8 cellular contexts compared by ENCODE assay signal in genomic region chr16:85610059-85610445, GRCh38. TPM values are rescaled to one million over a fixed set of nuclear protein-coding genes. Genes with fewer than 3 reads are reported as not detected.
DNase-seq lines count a peak whose midpoint lies in the region; ATAC-seq and TF ChIP-seq lines count a peak whose summit lies in the region.

No MANE protein-coding gene starts in this region.

- peaks cover 23% of the 10 kb centered on the region for H3K27me3 Mint-ChIP-seq in glutamatergic neuron (ENCODE audit: unreplicated experiment)
- H3K27me3 Mint-ChIP-seq in stimulated activated naive B cell treated with anti-CD40 and anti-IgM and Interleukin-4, amounts not matched to agents 10 μg/mL and 1 μg/mL and 100 μg/mL, for 72 hours, result no peaks in the 10 kb centered on the region

- no peak for ATAC-seq in stimulated activated naive B cell treated with anti-CD40 and anti-IgM and Interleukin-4, amounts not matched to agents 10 μg/mL and 1 μg/mL and 100 μg/mL, for 72 hours (replicated peaks)
- ATAC-seq in GM18867 (IDR thresholded peaks at IDR 0.05; ENCODE audit: unreplicated experiment) (no peak), HG03457 (IDR thresholded peaks at IDR 0.05; ENCODE audit: unreplicated experiment) (no peak)

- peak overlapping the region; percentile 27 for H3K4me3 ChIP-seq in OCI-LY3 (ENCODE audit: low read length)

- no peak overlapping the region for H3K27ac ChIP-seq in OCI-LY3 (ENCODE audit: low read length)

- peaks cover 37% of the 10 kb centered on the region for H3K4me1 Mint-ChIP-seq in glutamatergic neuron (ENCODE audit: low read depth, unreplicated experiment)
- H3K4me1 Mint-ChIP-seq in stimulated activated naive B cell treated with anti-CD40 and anti-IgM and Interleukin-4, amounts not matched to agents 10 μg/mL and 1 μg/mL and 100 μg/mL, for 72 hours, result peaks cover 41 to 69% of the 10 kb centered on the region in 2 donors

- TF ChIP-seq CTCF in OCI-LY3 (IDR thresholded peaks at IDR 0.05; ENCODE audit: low read depth, low read length) (no peak), glutamatergic neuron (IDR thresholded peaks at IDR 0.05; ENCODE audit: partially characterized antibody, unreplicated experiment) (no peak)

- H3K4me3 Mint-ChIP-seq in glutamatergic neuron (ENCODE audit: unreplicated experiment), result peak overlapping the region; percentile 71
- H3K4me3 Mint-ChIP-seq in stimulated activated naive B cell treated with anti-CD40 and anti-IgM and Interleukin-4, amounts not matched to agents 10 μg/mL and 1 μg/mL and 100 μg/mL, for 72 hours, result peak overlapping the region; percentile 53 to 67

- H3K9me3 Mint-ChIP-seq in glutamatergic neuron (ENCODE audit: unreplicated experiment), result peaks cover 38% of the 10 kb centered on the region
- no peaks in the 10 kb centered on the region for H3K9me3 Mint-ChIP-seq in stimulated activated naive B cell treated with anti-CD40 and anti-IgM and Interleukin-4, amounts not matched to agents 10 μg/mL and 1 μg/mL and 100 μg/mL, for 72 hours

- H3K79me2 ChIP-seq in OCI-LY3 (ENCODE audit: low read length), result peaks cover 18% of the 10 kb centered on the region; the same call in 1 of the 2 replicates

- no peaks in the 10 kb centered on the region for H3K36me3 Mint-ChIP-seq in glutamatergic neuron (ENCODE audit: unreplicated experiment)
- peaks cover 2 to 4% of the 10 kb centered on the region in 2 donors for H3K36me3 Mint-ChIP-seq in stimulated activated naive B cell treated with anti-CD40 and anti-IgM and Interleukin-4, amounts not matched to agents 10 μg/mL and 1 μg/mL and 100 μg/mL, for 72 hours

- peaks cover 3% of the 10 kb centered on the region for H3K36me3 ChIP-seq in OCI-LY3 (replicated peaks; ENCODE audit: low read depth, low read length)

- peaks cover 77% of the 10 kb centered on the region for H4K20me1 ChIP-seq in OCI-LY3 (ENCODE audit: insufficient read depth, low read length)

- peak; percentile 58 for DNase-seq in NCI-H748 (lab: John Stamatoyannopoulos, UW; ENCODE audit: unreplicated experiment)
- no peak for DNase-seq in NCI-H748 treated with DMSO at 0.1 percent for 48 hours (lab: John Stamatoyannopoulos, UW)
- no peak for DNase-seq in glutamatergic neuron
- no peak for DNase-seq in stimulated activated naive B cell treated with anti-CD40 and anti-IgM and Interleukin-4, amounts not matched to agents 10 μg/mL and 1 μg/mL and 100 μg/mL, for 72 hours
- DNase-seq in NCI-H128 (lab: John Stamatoyannopoulos, UW; ENCODE audit: unreplicated experiment), result no peak

- peak overlapping the region; percentile 66 for H3K27ac Mint-ChIP-seq in glutamatergic neuron (ENCODE audit: unreplicated experiment)
- H3K27ac Mint-ChIP-seq in stimulated activated naive B cell treated with anti-CD40 and anti-IgM and Interleukin-4, amounts not matched to agents 10 μg/mL and 1 μg/mL and 100 μg/mL, for 72 hours, result no peak overlapping the region

- no peaks in the 10 kb centered on the region for H3K9me3 ChIP-seq in OCI-LY3 (ENCODE audit: insufficient read depth, low read length)

- peaks cover 21% of the 10 kb centered on the region for H3K27me3 ChIP-seq in OCI-LY3 (ENCODE audit: low read depth, low read length)

- peak overlapping the region; percentile 96 for H3K4me2 ChIP-seq in OCI-LY3 (ENCODE audit: low read length)

- no peak overlapping the region for H2AFZ ChIP-seq in OCI-LY3 (ENCODE audit: low read depth, low read length)

- peaks cover 34% of the 10 kb centered on the region for H3K4me1 ChIP-seq in OCI-LY3 (ENCODE audit: low read length)

- H3K9ac ChIP-seq in OCI-LY3 (ENCODE audit: low read length), result no peak overlapping the region

RNA-seq across cellular contexts. Expression of gene GSE1, which starts 3.1 kb away (rescaled TPM):
- total RNA-seq in glutamatergic neuron (ENCODE audit: unreplicated experiment), result 473 TPM
